Comparison of ENCODE assay signal across 8 cellular contexts in genomic region chr20:50928469-50928868, GRCh38. TPM values are rescaled to one million over a fixed set of nuclear protein-coding genes. Genes with fewer than 3 reads are reported as not detected.
A peak's percentile ranks its signal among the peaks of the same experiment; 100 is the strongest.
DNase-seq lines count a peak whose midpoint lies in the region; ATAC-seq and TF ChIP-seq lines count a peak whose summit lies in the region.

No MANE protein-coding gene starts in this region.

- CTCF ChIA-PET in GM10248 (lab: Yijun Ruan, JAX) = interaction anchor here (0.8 to 13.0 kb wide), 18 partner anchors 8 to 517 kb away, joined by 3 to 220 read pairs (median 8); partner anchors contain the start of gene BCAS4

- H3K9ac ChIP-seq in duodenal mucosa (ENCODE audit: low read depth in 1 of 2, low read length in 2 of 2) = no peak overlapping the region

- H3K4me3 ChIP-seq in NB4 (ENCODE audit: low read depth, low read length) = peak overlapping the region; percentile 93
- peak overlapping the region; percentile 82 to 86 for H3K4me3 ChIP-seq in duodenal mucosa (ENCODE audit: low read depth in 1 of 2, low read length in 2 of 2)
- H3K4me3 ChIP-seq in neutrophil (ENCODE audit: low read depth in 1 of 2, low read length in 1 of 2) = no peak overlapping the region

- POLR2A ChIA-PET in GM10248 (lab: Yijun Ruan, JAX) = no interaction called here

- no peak for DNase-seq in GM10248 (ENCODE audit: extremely low spot score)
- DNase-seq in NB4 (ENCODE audit: low read depth) = peak; percentile 38
- no peak for DNase-seq in HuH-7 (ENCODE audit: low spot score)
- DNase-seq in G401 (ENCODE audit: low spot score) = no peak

- H3K27me3 ChIP-seq in duodenal mucosa (ENCODE audit: control insufficient read depth in 1 of 2, insufficient read depth in 2 of 2, low read length in 2 of 2) (no peaks in the 10 kb centered on the region), neutrophil (no peaks in the 10 kb centered on the region)

- ATAC-seq in GM19351 (IDR thresholded peaks at IDR 0.05; ENCODE audit: unreplicated experiment) (no peak), esophagus mucosa (no peak)

- TF ChIP-seq POLR2A in NB4 (IDR thresholded peaks at IDR 0.05; ENCODE audit: extremely low read depth, insufficient read length) = no peak

- H3K4me1 ChIP-seq in duodenal mucosa (ENCODE audit: control insufficient read depth in 1 of 2, insufficient read depth in 2 of 2, low read length in 2 of 2) = peaks cover 19 to 23% of the 10 kb centered on the region in 2 donors
- peaks cover 24 to 52% of the 10 kb centered on the region in 2 experiments for H3K4me1 ChIP-seq in neutrophil (ENCODE audit: control insufficient read depth in 1 of 2, insufficient read depth in 1 of 2, low read depth in 1 of 2, low read length in 1 of 2)

- H3K36me3 ChIP-seq in duodenal mucosa (ENCODE audit: control insufficient read depth in 1 of 2, insufficient read depth in 2 of 2, low read length in 2 of 2) (peaks cover 10 to 14% of the 10 kb centered on the region in 2 donors), neutrophil (peaks cover 7% of the 10 kb centered on the region)

- TF ChIP-seq CTCF in GM10248 (IDR thresholded peaks at IDR 0.05; ENCODE audit: control extremely low read depth, extremely low read depth, low read depth, missing control alignments) (peak; percentile 3), NB4 (IDR thresholded peaks at IDR 0.05; ENCODE audit: low read depth, low read length) (peak; percentile 14), neutrophil (IDR thresholded peaks at IDR 0.05) (peak; percentile 9)

- in situ Hi-C loops in G401 (cut with HindIII; ENCODE audit: low sequenced_read_pairs) = no loop called here

- H3K9me3 ChIP-seq in duodenal mucosa (ENCODE audit: control insufficient read depth in 1 of 2, low read length in 2 of 2) (no peaks in the 10 kb centered on the region), neutrophil (no peaks in the 10 kb centered on the region)

- H3K27ac ChIP-seq in duodenal mucosa (ENCODE audit: low read depth, low read length) (no peak overlapping the region), neutrophil (peak overlapping the region; percentile 94)

RNA-seq across cellular contexts. Expression of gene ADNP, which starts 2.8 kb away (rescaled TPM):
- 42.3 TPM for total RNA-seq in esophagus mucosa
- 11.9 and 16.5 TPM in 2 replicates for total RNA-seq in G401 (2014; rRNA removed; shearing (Covaris generic))

RNA-seq across cellular contexts. Expression of gene DPM1, which starts 29.9 kb away (rescaled TPM):
- 33.9 TPM for total RNA-seq in esophagus mucosa
- 148 and 156 TPM in 2 replicates for total RNA-seq in G401 (2014; rRNA removed; shearing (Covaris generic))

RNA-seq across cellular contexts. Expression of gene MOCS3, which starts 30.1 kb away (rescaled TPM):
- 4.1 TPM for total RNA-seq in esophagus mucosa
- total RNA-seq in G401 (2014; rRNA removed; shearing (Covaris generic)) = 14.0 and 15.0 TPM in 2 replicates

Comparison
In these comparisons a context has a peak if more than half of its experiments do, and no peak if none do; other contexts are left out.
1. H3K4me3 ChIP-seq: peak in NB4 (single experiment) and duodenal mucosa (2 of 2); none in neutrophil (0 of 2).
2. Peak in every context shown above with its lines, with median percentiles within 50 percentile points of each other: CTCF ChIP-seq.